Comparison of ENCODE assay signal across 26 cellular contexts in genomic region chr12:95715177-95715576, GRCh38.
"Had no signal": no experiment of that assay in that cellular context is flagged by ENCODE, and none has a peak within 500 bp of the region (broad histone marks: within the 10 kb centered on the region; RNA-seq: fewer than 3 reads in every experiment).

No MANE protein-coding gene starts in this region.

- H3K27me3 Mint-ChIP-seq: progenitor cell of endocrine pancreas; stimulated activated naive CD8-positive, alpha-beta T cell treated with anti-CD3 and anti-CD28 coated beads, Interleukin-15, Interleukin-2, amounts not matched to agents 100 ng/mL and 50 ng/mL, for 24 hours had no signal

- DNase-seq: islet precursor cell; left ventricle myocardium inferior; mesendoderm; naive B cell; natural killer cell; nephron progenitor cell; occipital lobe; ovary; stimulated activated CD4-positive, alpha-beta T cell treated with anti-CD3 and anti-CD28 coated beads, Interleukin-4, amount 100 ng/mL, for 24 hours; stimulated activated naive CD4-positive, alpha-beta T cell; tibial artery; upper lobe of left lung had no signal

- H2AFZ ChIP-seq: hepatocyte, neural progenitor cell had no signal

- H3K9me3 ChIP-seq: left ventricle myocardium inferior, neutrophil, ovary, right atrium auricular region, suprapubic skin, thoracic aorta, tibial artery, upper lobe of left lung, vagina had no signal

- H3K4me3 ChIP-seq: hepatocyte, left ventricle myocardium inferior, lung, neural progenitor cell, ovary, right atrium auricular region, skin epidermis, suprapubic skin, thoracic aorta, tibial artery, upper lobe of left lung, vagina had no signal

- H3K36me3 Mint-ChIP-seq: mesothelial cell of epicardium; naive B cell; natural killer cell; neural progenitor cell; stimulated activated effector memory CD8-positive, alpha-beta T cell treated with anti-CD3 and anti-CD28 coated beads, Interleukin-12 subunit alpha, Interleukin-12 subunit beta, amount 100 ng/mL, for 72 hours had no signal

- H3K27ac ChIP-seq: hepatocyte, left ventricle myocardium inferior, neural progenitor cell, neutrophil, ovary, right atrium auricular region, skin epidermis, suprapubic skin, thoracic aorta, tibial artery, upper lobe of left lung, vagina had no signal

- H3K9me3 Mint-ChIP-seq: mesothelial cell of epicardium; naive B cell; natural killer cell; nephron progenitor cell; neural progenitor cell; stimulated activated effector memory CD8-positive, alpha-beta T cell treated with anti-CD3 and anti-CD28 coated beads, Interleukin-12 subunit alpha, Interleukin-12 subunit beta, amount 100 ng/mL, for 72 hours; stimulated activated naive CD8-positive, alpha-beta T cell treated with anti-CD3 and anti-CD28 coated beads, Interleukin-15, Interleukin-2, amounts not matched to agents 100 ng/mL and 50 ng/mL, for 24 hours had no signal

- H3K27me3 ChIP-seq: hepatocyte, neural progenitor cell, ovary, right atrium auricular region, suprapubic skin, tibial artery, upper lobe of left lung, vagina had no signal

- H3K4me2 ChIP-seq: hepatocyte, neural progenitor cell had no signal

- H3K4me3 Mint-ChIP-seq: mesothelial cell of epicardium; naive B cell; natural killer cell; nephron progenitor cell; neural progenitor cell; stimulated activated effector memory CD8-positive, alpha-beta T cell treated with anti-CD3 and anti-CD28 coated beads, Interleukin-12 subunit alpha, Interleukin-12 subunit beta, amount 100 ng/mL, for 72 hours; stimulated activated naive CD8-positive, alpha-beta T cell treated with anti-CD3 and anti-CD28 coated beads, Interleukin-15, Interleukin-2, amounts not matched to agents 100 ng/mL and 50 ng/mL, for 24 hours had no signal

- H3K27ac Mint-ChIP-seq: mesothelial cell of epicardium; naive B cell; natural killer cell; nephron progenitor cell; neural progenitor cell; progenitor cell of endocrine pancreas; stimulated activated effector memory CD8-positive, alpha-beta T cell treated with anti-CD3 and anti-CD28 coated beads, Interleukin-12 subunit alpha, Interleukin-12 subunit beta, amount 100 ng/mL, for 72 hours; stimulated activated naive CD8-positive, alpha-beta T cell treated with anti-CD3 and anti-CD28 coated beads, Interleukin-15, Interleukin-2, amounts not matched to agents 100 ng/mL and 50 ng/mL, for 24 hours had no signal

- H3K36me3 ChIP-seq: neural progenitor cell, neutrophil, ovary, suprapubic skin, vagina had no signal

- H3K4me1 Mint-ChIP-seq: naive B cell; natural killer cell; nephron progenitor cell; neural progenitor cell; stimulated activated effector memory CD8-positive, alpha-beta T cell treated with anti-CD3 and anti-CD28 coated beads, Interleukin-12 subunit alpha, Interleukin-12 subunit beta, amount 100 ng/mL, for 72 hours had no signal

- ATAC-seq: natural killer cell; sciatic nerve; stimulated activated effector memory CD8-positive, alpha-beta T cell treated with anti-CD3 and anti-CD28 coated beads, Interleukin-12 subunit alpha, Interleukin-12 subunit beta, amount 100 ng/mL, for 72 hours had no signal

- H3K79me2 ChIP-seq: hepatocyte had no signal

- H3K4me1 ChIP-seq: neural progenitor cell had no signal
